1 cellular context compared by ENCODE assay signal in the genomic region with DNA sequence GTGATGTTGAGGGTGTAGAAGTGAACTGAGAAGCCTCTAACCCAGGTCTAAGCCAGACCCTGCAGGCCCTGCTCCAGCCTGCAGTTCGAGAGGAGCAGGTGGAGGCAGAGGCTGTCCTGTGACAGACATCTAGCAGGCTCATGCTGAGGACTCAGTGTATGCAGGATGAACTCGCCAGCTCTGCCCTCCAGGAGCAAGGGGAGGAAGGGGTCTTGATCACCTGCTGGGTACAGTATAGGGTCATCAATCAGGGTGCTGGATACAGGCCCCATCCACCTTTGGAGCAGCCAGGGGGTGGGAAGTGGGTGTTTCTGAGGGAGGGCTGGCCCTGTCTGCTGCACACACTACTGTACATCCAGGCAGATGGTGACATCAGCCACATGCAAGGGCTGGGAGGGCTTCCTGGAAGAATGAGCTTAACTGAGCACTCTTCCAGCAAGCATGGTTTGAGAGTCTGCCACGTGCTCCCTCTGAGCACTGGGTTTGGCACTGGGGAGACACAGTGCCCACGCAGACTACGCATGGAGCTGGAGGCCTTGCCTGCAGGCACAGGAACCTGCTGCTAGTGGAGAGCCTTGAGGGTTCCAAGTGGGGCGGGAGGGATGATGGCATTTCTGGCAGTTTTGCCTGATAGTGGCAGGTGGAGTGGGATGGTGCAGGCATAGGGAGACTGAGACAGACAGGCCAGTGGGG.
TF ChIP-seq lines count a peak whose summit lies in the region.

No MANE protein-coding gene starts in this region.

TF ChIP-seq in HepG2, 621 proteins besides CTCF, POLR2A, EP300 and RAD21:
- TF ChIP-seq, protein P1, sequence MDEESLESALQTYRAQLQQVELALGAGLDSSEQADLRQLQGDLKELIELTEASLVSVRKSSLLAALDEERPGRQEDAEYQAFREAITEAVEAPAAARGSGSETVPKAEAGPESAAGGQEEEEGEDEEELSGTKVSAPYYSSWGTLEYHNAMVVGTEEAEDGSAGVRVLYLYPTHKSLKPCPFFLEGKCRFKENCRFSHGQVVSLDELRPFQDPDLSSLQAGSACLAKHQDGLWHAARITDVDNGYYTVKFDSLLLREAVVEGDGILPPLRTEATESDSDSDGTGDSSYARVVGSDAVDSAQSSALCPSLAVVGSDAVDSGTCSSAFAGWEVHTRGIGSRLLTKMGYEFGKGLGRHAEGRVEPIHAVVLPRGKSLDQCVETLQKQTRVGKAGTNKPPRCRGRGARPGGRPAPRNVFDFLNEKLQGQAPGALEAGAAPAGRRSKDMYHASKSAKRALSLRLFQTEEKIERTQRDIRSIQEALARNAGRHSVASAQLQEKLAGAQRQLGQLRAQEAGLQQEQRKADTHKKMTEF (CRISPR knock-in tag; IDR thresholded peaks at IDR 0.05) = no peak
- TF ChIP-seq ZNF143 (CRISPR knock-in tag; IDR thresholded peaks at IDR 0.05) (no peak), POLR2G (IDR thresholded peaks at IDR 0.05; ENCODE audit: low read depth, low read length) (no peak), SP2 (CRISPR knock-in tag; IDR thresholded peaks at IDR 0.05) (no peak), ZNF720 (CRISPR knock-in tag; IDR thresholded peaks at IDR 0.05) (no peak), ZNF460 (CRISPR knock-in tag; IDR thresholded peaks at IDR 0.05; ENCODE audit: borderline replicate concordance) (no peak)
- TF ChIP-seq, protein P2, sequence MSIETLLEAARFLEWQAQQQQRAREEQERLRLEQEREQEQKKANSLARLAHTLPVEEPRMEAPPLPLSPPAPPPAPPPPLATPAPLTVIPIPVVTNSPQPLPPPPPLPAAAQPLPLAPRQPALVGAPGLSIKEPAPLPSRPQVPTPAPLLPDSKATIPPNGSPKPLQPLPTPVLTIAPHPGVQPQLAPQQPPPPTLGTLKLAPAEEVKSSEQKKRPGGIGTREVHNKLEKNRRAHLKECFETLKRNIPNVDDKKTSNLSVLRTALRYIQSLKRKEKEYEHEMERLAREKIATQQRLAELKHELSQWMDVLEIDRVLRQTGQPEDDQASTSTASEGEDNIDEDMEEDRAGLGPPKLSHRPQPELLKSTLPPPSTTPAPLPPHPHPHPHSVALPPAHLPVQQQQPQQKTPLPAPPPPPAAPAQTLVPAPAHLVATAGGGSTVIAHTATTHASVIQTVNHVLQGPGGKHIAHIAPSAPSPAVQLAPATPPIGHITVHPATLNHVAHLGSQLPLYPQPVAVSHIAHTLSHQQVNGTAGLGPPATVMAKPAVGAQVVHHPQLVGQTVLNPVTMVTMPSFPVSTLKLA (IDR thresholded peaks at IDR 0.05) = peak; percentile 78
TF ChIP-seq in HepG2: peak in this region for 1.
